1 cellular context compared by ENCODE assay signal in the genomic region with DNA sequence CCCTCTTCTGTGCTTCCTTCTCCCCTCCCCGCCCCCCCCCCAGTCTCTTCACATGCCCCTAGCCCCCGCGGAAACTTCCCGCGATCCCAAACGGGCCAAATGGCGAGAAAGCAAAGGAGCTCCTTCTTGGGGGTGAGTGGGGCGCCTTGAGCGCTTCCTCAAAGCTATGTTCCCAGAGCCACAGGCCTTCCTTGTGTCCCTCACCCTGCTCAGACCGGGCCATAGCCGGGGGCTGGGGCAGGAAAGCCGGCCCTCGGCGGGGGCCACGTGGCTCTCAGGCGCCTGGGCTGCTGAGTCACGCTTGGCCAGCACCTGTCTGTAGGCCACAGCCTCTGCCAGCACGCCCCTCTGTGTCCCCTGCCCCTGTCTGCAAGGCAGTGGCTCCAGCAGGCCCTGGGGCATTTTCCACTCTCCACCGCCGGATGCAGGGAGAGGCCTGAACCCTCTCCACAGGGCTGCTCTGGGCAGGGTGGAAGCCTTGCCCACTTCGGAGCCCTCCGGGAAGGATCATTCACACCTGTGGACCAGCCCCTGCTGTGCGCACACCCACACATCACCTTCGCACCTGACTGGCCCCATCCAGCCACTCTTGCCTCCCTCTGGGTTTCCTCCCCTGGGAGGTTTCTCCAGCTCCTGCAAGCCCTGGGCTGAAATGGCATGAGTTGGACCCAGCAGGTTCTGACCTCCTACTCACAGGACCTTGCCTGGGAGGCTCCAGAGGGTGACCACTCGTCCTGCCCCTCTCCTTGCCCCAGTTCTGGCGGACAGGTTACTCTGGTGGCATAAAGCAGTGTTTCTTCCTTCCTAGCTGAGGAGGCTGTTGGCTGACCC.
A peak's percentile ranks its signal among the peaks of the same experiment; 100 is the strongest.
TF ChIP-seq lines count a peak whose summit lies in the region.

No MANE protein-coding gene starts in this region.

TF ChIP-seq in WTC11, 78 proteins besides CTCF, POLR2A, EP300 and RAD21 (continued from another document):
- TF ChIP-seq, protein P1, sequence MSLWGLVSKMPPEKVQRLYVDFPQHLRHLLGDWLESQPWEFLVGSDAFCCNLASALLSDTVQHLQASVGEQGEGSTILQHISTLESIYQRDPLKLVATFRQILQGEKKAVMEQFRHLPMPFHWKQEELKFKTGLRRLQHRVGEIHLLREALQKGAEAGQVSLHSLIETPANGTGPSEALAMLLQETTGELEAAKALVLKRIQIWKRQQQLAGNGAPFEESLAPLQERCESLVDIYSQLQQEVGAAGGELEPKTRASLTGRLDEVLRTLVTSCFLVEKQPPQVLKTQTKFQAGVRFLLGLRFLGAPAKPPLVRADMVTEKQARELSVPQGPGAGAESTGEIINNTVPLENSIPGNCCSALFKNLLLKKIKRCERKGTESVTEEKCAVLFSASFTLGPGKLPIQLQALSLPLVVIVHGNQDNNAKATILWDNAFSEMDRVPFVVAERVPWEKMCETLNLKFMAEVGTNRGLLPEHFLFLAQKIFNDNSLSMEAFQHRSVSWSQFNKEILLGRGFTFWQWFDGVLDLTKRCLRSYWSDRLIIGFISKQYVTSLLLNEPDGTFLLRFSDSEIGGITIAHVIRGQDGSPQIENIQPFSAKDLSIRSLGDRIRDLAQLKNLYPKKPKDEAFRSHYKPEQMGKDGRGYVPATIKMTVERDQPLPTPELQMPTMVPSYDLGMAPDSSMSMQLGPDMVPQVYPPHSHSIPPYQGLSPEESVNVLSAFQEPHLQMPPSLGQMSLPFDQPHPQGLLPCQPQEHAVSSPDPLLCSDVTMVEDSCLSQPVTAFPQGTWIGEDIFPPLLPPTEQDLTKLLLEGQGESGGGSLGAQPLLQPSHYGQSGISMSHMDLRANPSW (CRISPR knock-in tag; conservative IDR thresholded peaks at IDR 0.05; ENCODE audit: low read depth): no peak
- 0 out of 2 replicates have a peak, but pooled peaks have one; percentile 18 for TF ChIP-seq CREB1 (CRISPR knock-in tag; IDR thresholded peaks at IDR 0.05)
- TF ChIP-seq, protein P2, sequence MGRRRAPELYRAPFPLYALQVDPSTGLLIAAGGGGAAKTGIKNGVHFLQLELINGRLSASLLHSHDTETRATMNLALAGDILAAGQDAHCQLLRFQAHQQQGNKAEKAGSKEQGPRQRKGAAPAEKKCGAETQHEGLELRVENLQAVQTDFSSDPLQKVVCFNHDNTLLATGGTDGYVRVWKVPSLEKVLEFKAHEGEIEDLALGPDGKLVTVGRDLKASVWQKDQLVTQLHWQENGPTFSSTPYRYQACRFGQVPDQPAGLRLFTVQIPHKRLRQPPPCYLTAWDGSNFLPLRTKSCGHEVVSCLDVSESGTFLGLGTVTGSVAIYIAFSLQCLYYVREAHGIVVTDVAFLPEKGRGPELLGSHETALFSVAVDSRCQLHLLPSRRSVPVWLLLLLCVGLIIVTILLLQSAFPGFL (CRISPR knock-in tag; IDR thresholded peaks at IDR 0.05; ENCODE audit: borderline replicate concordance): 0 out of 2 replicates have a peak, but pooled peaks have one; percentile 80
- TF ChIP-seq TEAD4 (CRISPR knock-in tag; IDR thresholded peaks at IDR 0.05): no peak
- TF ChIP-seq ZNF396 (CRISPR knock-in tag; IDR thresholded peaks at IDR 0.05; ENCODE audit: borderline replicate concordance): no peak
- TF ChIP-seq, protein P3, sequence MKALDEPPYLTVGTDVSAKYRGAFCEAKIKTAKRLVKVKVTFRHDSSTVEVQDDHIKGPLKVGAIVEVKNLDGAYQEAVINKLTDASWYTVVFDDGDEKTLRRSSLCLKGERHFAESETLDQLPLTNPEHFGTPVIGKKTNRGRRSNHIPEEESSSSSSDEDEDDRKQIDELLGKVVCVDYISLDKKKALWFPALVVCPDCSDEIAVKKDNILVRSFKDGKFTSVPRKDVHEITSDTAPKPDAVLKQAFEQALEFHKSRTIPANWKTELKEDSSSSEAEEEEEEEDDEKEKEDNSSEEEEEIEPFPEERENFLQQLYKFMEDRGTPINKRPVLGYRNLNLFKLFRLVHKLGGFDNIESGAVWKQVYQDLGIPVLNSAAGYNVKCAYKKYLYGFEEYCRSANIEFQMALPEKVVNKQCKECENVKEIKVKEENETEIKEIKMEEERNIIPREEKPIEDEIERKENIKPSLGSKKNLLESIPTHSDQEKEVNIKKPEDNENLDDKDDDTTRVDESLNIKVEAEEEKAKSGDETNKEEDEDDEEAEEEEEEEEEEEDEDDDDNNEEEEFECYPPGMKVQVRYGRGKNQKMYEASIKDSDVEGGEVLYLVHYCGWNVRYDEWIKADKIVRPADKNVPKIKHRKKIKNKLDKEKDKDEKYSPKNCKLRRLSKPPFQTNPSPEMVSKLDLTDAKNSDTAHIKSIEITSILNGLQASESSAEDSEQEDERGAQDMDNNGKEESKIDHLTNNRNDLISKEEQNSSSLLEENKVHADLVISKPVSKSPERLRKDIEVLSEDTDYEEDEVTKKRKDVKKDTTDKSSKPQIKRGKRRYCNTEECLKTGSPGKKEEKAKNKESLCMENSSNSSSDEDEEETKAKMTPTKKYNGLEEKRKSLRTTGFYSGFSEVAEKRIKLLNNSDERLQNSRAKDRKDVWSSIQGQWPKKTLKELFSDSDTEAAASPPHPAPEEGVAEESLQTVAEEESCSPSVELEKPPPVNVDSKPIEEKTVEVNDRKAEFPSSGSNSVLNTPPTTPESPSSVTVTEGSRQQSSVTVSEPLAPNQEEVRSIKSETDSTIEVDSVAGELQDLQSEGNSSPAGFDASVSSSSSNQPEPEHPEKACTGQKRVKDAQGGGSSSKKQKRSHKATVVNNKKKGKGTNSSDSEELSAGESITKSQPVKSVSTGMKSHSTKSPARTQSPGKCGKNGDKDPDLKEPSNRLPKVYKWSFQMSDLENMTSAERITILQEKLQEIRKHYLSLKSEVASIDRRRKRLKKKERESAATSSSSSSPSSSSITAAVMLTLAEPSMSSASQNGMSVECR (CRISPR knock-in tag; IDR thresholded peaks at IDR 0.05; ENCODE audit: borderline replicate concordance): 0 out of 2 replicates have a peak, but pooled peaks have one; percentile 60
- TF ChIP-seq JUN (CRISPR knock-in tag; IDR thresholded peaks at IDR 0.05): no peak
- TF ChIP-seq SOX15 (CRISPR knock-in tag; IDR thresholded peaks at IDR 0.05): no peak
- TF ChIP-seq, protein P4, sequence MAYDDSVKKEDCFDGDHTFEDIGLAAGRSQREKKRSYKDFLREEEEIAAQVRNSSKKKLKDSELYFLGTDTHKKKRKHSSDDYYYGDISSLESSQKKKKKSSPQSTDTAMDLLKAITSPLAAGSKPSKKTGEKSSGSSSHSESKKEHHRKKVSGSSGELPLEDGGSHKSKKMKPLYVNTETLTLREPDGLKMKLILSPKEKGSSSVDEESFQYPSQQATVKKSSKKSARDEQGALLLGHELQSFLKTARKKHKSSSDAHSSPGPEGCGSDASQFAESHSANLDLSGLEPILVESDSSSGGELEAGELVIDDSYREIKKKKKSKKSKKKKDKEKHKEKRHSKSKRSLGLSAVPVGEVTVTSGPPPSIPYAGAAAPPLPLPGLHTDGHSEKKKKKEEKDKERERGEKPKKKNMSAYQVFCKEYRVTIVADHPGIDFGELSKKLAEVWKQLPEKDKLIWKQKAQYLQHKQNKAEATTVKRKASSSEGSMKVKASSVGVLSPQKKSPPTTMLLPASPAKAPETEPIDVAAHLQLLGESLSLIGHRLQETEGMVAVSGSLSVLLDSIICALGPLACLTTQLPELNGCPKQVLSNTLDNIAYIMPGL (CRISPR knock-in tag; IDR thresholded peaks at IDR 0.05): peak; percentile 49; the same call in 1 of the 2 replicates
